13 cellular contexts compared by ENCODE assay signal in genomic region chr7:42494722-42495121, GRCh38.
DNase-seq lines count a peak whose midpoint lies in the region; ATAC-seq and TF ChIP-seq lines count a peak whose summit lies in the region.
"Had no signal": no experiment of that assay in that cellular context is flagged by ENCODE, and none has a peak within 500 bp of the region (broad histone marks: within the 10 kb centered on the region; RNA-seq: fewer than 3 reads in every experiment).

No MANE protein-coding gene starts in this region.

- peak overlapping the region; percentile 30 for H3K27ac Mint-ChIP-seq in activated CD8-positive, alpha-beta T cell treated with anti-CD3 and anti-CD28 coated beads for 36 hours
- H3K27ac Mint-ChIP-seq in activated CD8-positive, alpha-beta T cell treated with anti-CD3 and anti-CD28 coated beads, Interleukin-2, amount 10 ng/mL, durations not matched to agents 7 days and 5 days: no peak overlapping the region
- no peak overlapping the region for H3K27ac Mint-ChIP-seq in activated CD4-positive, alpha-beta T cell treated with anti-CD3 and anti-CD28 coated beads, Interleukin-2, amount 10 ng/mL, durations not matched to agents 24 days and 14 days
- H3K27ac Mint-ChIP-seq: activated CD4-positive, alpha-beta memory T cell treated with anti-CD3 and anti-CD28 coated beads, Interleukin-2, amount 10 ng/mL, durations not matched to agents 7 days and 5 days; activated naive CD4-positive, alpha-beta T cell treated with anti-CD3 and anti-CD28 coated beads for 36 hours had no signal

- H3K4me3 ChIP-seq in esophagus muscularis mucosa: no peak overlapping the region
- H3K4me3 ChIP-seq in muscle layer of duodenum (ENCODE audit: low read depth in 1 of 2, low read length in 2 of 2): no peak overlapping the region
- no peak overlapping the region for H3K4me3 ChIP-seq in vagina
- H3K4me3 ChIP-seq in MM.1S (ENCODE audit: low read length): no peak overlapping the region
- H3K4me3 ChIP-seq: testis had no signal

- POLR2A ChIA-PET in activated CD8-positive, alpha-beta T cell treated with anti-CD3 and anti-CD28 coated beads for 36 hours (lab: Charles Lee): no interaction called here
- POLR2A ChIA-PET in activated CD8-positive, alpha-beta T cell treated with anti-CD3 and anti-CD28 coated beads, Interleukin-2, amount 10 ng/mL, durations not matched to agents 7 days and 5 days (lab: Charles Lee): no interaction called here

- no peak overlapping the region for H2AFZ ChIP-seq in MM.1S (ENCODE audit: low read length)

- H3K4me1 Mint-ChIP-seq in activated CD8-positive, alpha-beta T cell treated with anti-CD3 and anti-CD28 coated beads for 36 hours (ENCODE audit: low read depth): peaks cover 6% of the 10 kb centered on the region
- H3K4me1 Mint-ChIP-seq in activated CD8-positive, alpha-beta T cell treated with anti-CD3 and anti-CD28 coated beads, Interleukin-2, amount 10 ng/mL, durations not matched to agents 7 days and 5 days (ENCODE audit: low read depth): peaks cover 3% of the 10 kb centered on the region
- peaks cover 6% of the 10 kb centered on the region for H3K4me1 Mint-ChIP-seq in activated CD4-positive, alpha-beta T cell treated with anti-CD3 and anti-CD28 coated beads, Interleukin-2, amount 10 ng/mL, durations not matched to agents 24 days and 14 days
- H3K4me1 Mint-ChIP-seq: activated CD4-positive, alpha-beta memory T cell treated with anti-CD3 and anti-CD28 coated beads, Interleukin-2, amount 10 ng/mL, durations not matched to agents 7 days and 5 days had no signal

- H4K20me1 ChIP-seq in MM.1S (ENCODE audit: insufficient read depth, low read length): no peaks in the 10 kb centered on the region

- H3K4me3 Mint-ChIP-seq in activated CD8-positive, alpha-beta T cell treated with anti-CD3 and anti-CD28 coated beads for 36 hours: no peak overlapping the region
- H3K4me3 Mint-ChIP-seq in activated CD8-positive, alpha-beta T cell treated with anti-CD3 and anti-CD28 coated beads, Interleukin-2, amount 10 ng/mL, durations not matched to agents 7 days and 5 days: no peak overlapping the region
- no peak overlapping the region for H3K4me3 Mint-ChIP-seq in activated CD4-positive, alpha-beta T cell treated with anti-CD3 and anti-CD28 coated beads, Interleukin-2, amount 10 ng/mL, durations not matched to agents 24 days and 14 days
- H3K4me3 Mint-ChIP-seq: activated CD4-positive, alpha-beta memory T cell treated with anti-CD3 and anti-CD28 coated beads, Interleukin-2, amount 10 ng/mL, durations not matched to agents 7 days and 5 days; activated naive CD4-positive, alpha-beta T cell treated with anti-CD3 and anti-CD28 coated beads for 36 hours had no signal

- TF ChIP-seq EP300 in esophagus muscularis mucosa (IDR thresholded peaks at IDR 0.05): no peak

- H3K79me2 ChIP-seq in MM.1S (ENCODE audit: low read length): no peaks in the 10 kb centered on the region

- 68% methylated on average over 6 of the region's 6 CpGs for WGBS in esophagus muscularis mucosa

- no peak for TF ChIP-seq CTCF in activated CD8-positive, alpha-beta T cell treated with anti-CD3 and anti-CD28 coated beads for 36 hours (IDR thresholded peaks at IDR 0.05)
- TF ChIP-seq CTCF in esophagus muscularis mucosa (IDR thresholded peaks at IDR 0.05) (no peak), vagina (IDR thresholded peaks at IDR 0.05) (no peak), MM.1S (IDR thresholded peaks at IDR 0.05; ENCODE audit: low read length) (no peak)

- H3K4me1 ChIP-seq in esophagus muscularis mucosa (peaks cover 14 to 36% (median 31%) of the 10 kb centered on the region in 4 donors), muscle layer of duodenum (ENCODE audit: control insufficient read depth in 1 of 2, insufficient read depth in 2 of 2, low read length in 2 of 2) (peaks cover 5 to 6% of the 10 kb centered on the region in 2 donors), vagina (peaks cover 16% of the 10 kb centered on the region), MM.1S (ENCODE audit: low read length) (no peaks in the 10 kb centered on the region)

- no peak for DNase-seq in activated CD8-positive, alpha-beta T cell treated with anti-CD3 and anti-CD28 coated beads for 36 hours
- no peak for DNase-seq in activated CD8-positive, alpha-beta T cell treated with anti-CD3 and anti-CD28 coated beads, Interleukin-2, amount 10 ng/mL, durations not matched to agents 7 days and 5 days
- peak; percentile 80 for DNase-seq in esophagus muscularis mucosa (ENCODE audit: extremely low spot score)
- DNase-seq in vagina (ENCODE audit: extremely low spot score in 2 of 2): no peak
- DNase-seq in MM.1S: no peak
- DNase-seq in activated CD4-positive, alpha-beta T cell treated with anti-CD3 and anti-CD28 coated beads, Interleukin-2, amount 10 ng/mL, durations not matched to agents 24 days and 14 days: no peak
- DNase-seq in T-helper 1 cell: no peak
- DNase-seq: 8988T; activated CD4-positive, alpha-beta memory T cell treated with anti-CD3 and anti-CD28 coated beads, Interleukin-2, amount 10 ng/mL, durations not matched to agents 7 days and 5 days; activated naive CD4-positive, alpha-beta T cell treated with anti-CD3 and anti-CD28 coated beads for 36 hours; mesendoderm; testis had no signal

- H3K9me3 ChIP-seq in esophagus muscularis mucosa: no peaks in the 10 kb centered on the region
- H3K9me3 ChIP-seq in muscle layer of duodenum (ENCODE audit: control insufficient read depth in 1 of 2, low read length in 2 of 2): no peaks in the 10 kb centered on the region
- no peaks in the 10 kb centered on the region for H3K9me3 ChIP-seq in vagina
- no peaks in the 10 kb centered on the region for H3K9me3 ChIP-seq in MM.1S (replicated peaks; ENCODE audit: insufficient read depth, low read length)
- H3K9me3 ChIP-seq: testis had no signal

- no peaks in the 10 kb centered on the region for H3K36me3 Mint-ChIP-seq in activated CD8-positive, alpha-beta T cell treated with anti-CD3 and anti-CD28 coated beads for 36 hours (ENCODE audit: low read depth)
- no peaks in the 10 kb centered on the region for H3K36me3 Mint-ChIP-seq in activated CD8-positive, alpha-beta T cell treated with anti-CD3 and anti-CD28 coated beads, Interleukin-2, amount 10 ng/mL, durations not matched to agents 7 days and 5 days (ENCODE audit: low read depth)
- H3K36me3 Mint-ChIP-seq in activated CD4-positive, alpha-beta T cell treated with anti-CD3 and anti-CD28 coated beads, Interleukin-2, amount 10 ng/mL, durations not matched to agents 24 days and 14 days (ENCODE audit: low read depth): no peaks in the 10 kb centered on the region

- intact Hi-C loops in activated CD8-positive, alpha-beta T cell treated with anti-CD3 and anti-CD28 coated beads for 36 hours (cut with micrococcal nuclease): no loop called here
- intact Hi-C loops in esophagus muscularis mucosa (cut with DNase I): loop anchor here (5.0 to 10.0 kb wide), 2 partner anchors 78 to 260 kb away; partner anchors contain the start of gene GLI3
- intact Hi-C loops in vagina (cut with DNase I): loop anchor here (5.0 kb wide), 1 partner anchor 288 kb away; no protein-coding TSS in a partner anchor
- intact Hi-C loops in activated CD4-positive, alpha-beta T cell treated with anti-CD3 and anti-CD28 coated beads, Interleukin-2, amount 10 ng/mL, durations not matched to agents 24 days and 14 days (cut with micrococcal nuclease): no loop called here

- H3K27me3 Mint-ChIP-seq in activated CD8-positive, alpha-beta T cell treated with anti-CD3 and anti-CD28 coated beads for 36 hours: peaks cover 23% of the 10 kb centered on the region
- peaks cover 4% of the 10 kb centered on the region for H3K27me3 Mint-ChIP-seq in activated CD8-positive, alpha-beta T cell treated with anti-CD3 and anti-CD28 coated beads, Interleukin-2, amount 10 ng/mL, durations not matched to agents 7 days and 5 days (ENCODE audit: low read depth)
- peaks cover 15% of the 10 kb centered on the region for H3K27me3 Mint-ChIP-seq in activated CD4-positive, alpha-beta T cell treated with anti-CD3 and anti-CD28 coated beads, Interleukin-2, amount 10 ng/mL, durations not matched to agents 24 days and 14 days
- H3K27me3 Mint-ChIP-seq: activated CD4-positive, alpha-beta memory T cell treated with anti-CD3 and anti-CD28 coated beads, Interleukin-2, amount 10 ng/mL, durations not matched to agents 7 days and 5 days had no signal

- TF ChIP-seq POLR2A in esophagus muscularis mucosa (IDR thresholded peaks at IDR 0.05; ENCODE audit: low read depth) (no peak), vagina (IDR thresholded peaks at IDR 0.05) (no peak)

- no peak overlapping the region for H3K4me2 ChIP-seq in MM.1S (ENCODE audit: low read depth, low read length)

- H3K27ac ChIP-seq in esophagus muscularis mucosa (replicated peaks in 1 of 4) (peak overlapping the region; percentile 78 to 90 (median 82)), muscle layer of duodenum (ENCODE audit: low read length) (peak overlapping the region; percentile 88), vagina (peak overlapping the region; percentile 56), MM.1S (ENCODE audit: low read length) (no peak overlapping the region)
- H3K27ac ChIP-seq: testis had no signal

- no peaks in the 10 kb centered on the region for H3K9me2 ChIP-seq in MM.1S (replicated peaks; ENCODE audit: insufficient read depth, low read length)

- H3K9me3 Mint-ChIP-seq in activated CD8-positive, alpha-beta T cell treated with anti-CD3 and anti-CD28 coated beads for 36 hours: no peaks in the 10 kb centered on the region
- no peaks in the 10 kb centered on the region for H3K9me3 Mint-ChIP-seq in activated CD8-positive, alpha-beta T cell treated with anti-CD3 and anti-CD28 coated beads, Interleukin-2, amount 10 ng/mL, durations not matched to agents 7 days and 5 days (ENCODE audit: insufficient read depth)
- no peaks in the 10 kb centered on the region for H3K9me3 Mint-ChIP-seq in activated CD4-positive, alpha-beta T cell treated with anti-CD3 and anti-CD28 coated beads, Interleukin-2, amount 10 ng/mL, durations not matched to agents 24 days and 14 days

- H3K27me3 ChIP-seq in esophagus muscularis mucosa (no peaks in the 10 kb centered on the region), muscle layer of duodenum (ENCODE audit: low read depth, low read length) (no peaks in the 10 kb centered on the region), vagina (no peaks in the 10 kb centered on the region), MM.1S (replicated peaks; ENCODE audit: insufficient read depth, low read length) (no peaks in the 10 kb centered on the region)
- H3K27me3 ChIP-seq: testis had no signal

- CTCF ChIA-PET in activated CD8-positive, alpha-beta T cell treated with anti-CD3 and anti-CD28 coated beads for 36 hours (lab: Charles Lee): no interaction called here
- CTCF ChIA-PET in activated CD8-positive, alpha-beta T cell treated with anti-CD3 and anti-CD28 coated beads, Interleukin-2, amount 10 ng/mL, durations not matched to agents 7 days and 5 days (lab: Charles Lee): no interaction called here

- H3F3A ChIP-seq in MM.1S (ENCODE audit: insufficient read depth, low read length): no peaks in the 10 kb centered on the region

- H3K36me3 ChIP-seq in esophagus muscularis mucosa (no peaks in the 10 kb centered on the region), muscle layer of duodenum (ENCODE audit: control insufficient read depth in 1 of 2, insufficient read depth in 2 of 2, low read length in 2 of 2) (no peaks in the 10 kb centered on the region), vagina (no peaks in the 10 kb centered on the region), MM.1S (replicated peaks; ENCODE audit: insufficient read depth, low read length) (no peaks in the 10 kb centered on the region)

- no peak overlapping the region for H3K9ac ChIP-seq in MM.1S (ENCODE audit: low read length)

- ATAC-seq in activated CD8-positive, alpha-beta T cell treated with anti-CD3 and anti-CD28 coated beads for 36 hours: no peak
- ATAC-seq in activated CD8-positive, alpha-beta T cell treated with anti-CD3 and anti-CD28 coated beads, Interleukin-2, amount 10 ng/mL, durations not matched to agents 7 days and 5 days: no peak

Comparison
In these comparisons a context has a peak if more than half of its experiments do, and no peak if none do; other contexts are left out.
1. intact Hi-C loops: an anchor here in esophagus muscularis mucosa (5.0 to 10.0 kb wide) and vagina (5.0 kb wide); none called in activated CD8-positive, alpha-beta T cell treated with anti-CD3 and anti-CD28 coated beads for 36 hours and activated CD4-positive, alpha-beta T cell treated with anti-CD3 and anti-CD28 coated beads, Interleukin-2, amount 10 ng/mL, durations not matched to agents 24 days and 14 days.